In the genomic region with DNA sequence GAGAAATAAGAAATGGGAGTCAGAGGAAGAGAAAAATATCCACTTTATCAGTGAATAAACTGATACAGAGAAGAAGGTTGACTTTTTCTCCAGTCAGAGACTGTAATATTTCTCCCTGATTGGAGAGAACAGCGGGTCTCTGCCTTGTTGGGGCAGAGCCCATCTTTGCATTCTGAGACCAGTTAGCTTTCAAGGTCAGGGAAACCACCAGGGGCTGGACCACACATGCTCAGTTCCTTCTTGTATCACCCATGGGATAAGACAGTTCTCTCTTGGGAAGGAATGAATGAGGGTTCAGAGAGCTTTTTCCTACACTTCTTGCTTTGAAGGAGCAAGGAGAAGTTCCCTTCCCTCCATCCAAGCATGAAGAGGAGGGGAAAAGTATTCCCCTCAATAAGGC, we compare ENCODE assay signal across 18 cellular contexts. TPM values are rescaled to one million over a fixed set of nuclear protein-coding genes. Genes with fewer than 3 reads are reported as not detected.
DNase-seq lines count a peak whose midpoint lies in the region; ATAC-seq and TF ChIP-seq lines count a peak whose summit lies in the region.
"Had no signal": no experiment of that assay in that cellular context is flagged by ENCODE, and none has a peak within 500 bp of the region (broad histone marks: within the 10 kb centered on the region; RNA-seq: fewer than 3 reads in every experiment).

No MANE protein-coding gene starts in this region.

- H3K9me3 ChIP-seq in breast epithelium = no peaks in the 10 kb centered on the region
- H3K9me3 ChIP-seq: A549, HAP-1, SJCRH30 had no signal

- POLR2A ChIA-PET in MCF 10A (lab: Yijun Ruan, JAX) (interaction anchor here (1.2 to 2.5 kb wide), 2 partner anchors 10 to 12 kb away, joined by 3 to 8 read pairs; a partner anchor contains a TSS), WTC11 (lab: Charles Lee) (no interaction called here)

- no peak overlapping the region for H3K4me3 ChIP-seq in breast epithelium
- H3K4me3 ChIP-seq: A549, HAP-1, SJCRH30 had no signal

- no peaks in the 10 kb centered on the region for H3K4me1 ChIP-seq in breast epithelium
- H3K4me1 ChIP-seq: A549, HAP-1 had no signal

- TSS peak; percentile 19 for BruUV-seq in MCF 10A (replicated peaks; lab: Mats Ljungman, UMichigan)

- intact Hi-C loops in MCF 10A (cut with micrococcal nuclease) = no loop called here
- intact Hi-C loops in breast epithelium (cut with DNase I; ENCODE audit: low total_unique reads) = no loop called here

- peaks cover 12% of the 10 kb centered on the region for H3K36me3 ChIP-seq in breast epithelium

- H3K27me3 ChIP-seq in breast epithelium = no peaks in the 10 kb centered on the region
- H3K27me3 ChIP-seq: SJCRH30 had no signal

- no peak overlapping the region for H3K27ac Mint-ChIP-seq in MCF 10A (ENCODE audit: low read depth, unreplicated experiment)
- H3K27ac Mint-ChIP-seq in WTC11 = 0 out of 2 replicates have a peak overlapping the region, but pooled peaks have one; percentile 64
- peak overlapping the region; percentile 47 for H3K27ac Mint-ChIP-seq in central memory CD8-positive, alpha-beta T cell (ENCODE audit: low read depth)
- H3K27ac Mint-ChIP-seq: CD14-positive monocyte had no signal

- CTCF ChIA-PET in MCF 10A (lab: Yijun Ruan, JAX) = no interaction called here
- CTCF ChIA-PET in WTC11 (lab: Charles Lee) = no interaction called here

- DNase-seq in MCF 10A (ENCODE audit: unreplicated experiment) = no peak
- DNase-seq in breast epithelium (ENCODE audit: low spot score in 2 of 2) = no peak
- no peak for DNase-seq in WTC11 (ENCODE audit: low spot score)
- no peak for DNase-seq in central memory CD8-positive, alpha-beta T cell (ENCODE audit: low spot score in 2 of 2)
- DNase-seq in NCI-H1694 treated with DMSO at 0.1 percent for 48 hours (lab: John Stamatoyannopoulos, UW) = no peak
- no peak for DNase-seq in stimulated activated naive CD4-positive, alpha-beta T cell treated with Interleukin-2 at 50 U/mL for 16 hours (lab: John Stamatoyannopoulos, UW)
- DNase-seq in mucosa of gallbladder (ENCODE audit: low spot score) = no peak
- DNase-seq in NCI-H526 treated with DMSO at 0.1 percent for 48 hours (lab: John Stamatoyannopoulos, UW) = no peak
- DNase-seq: Calu3; DMS53; NCI-H1417; NCI-H1930; NK-92 treated with Interleukin-12 subunit alpha and Interleukin-12 subunit beta, amount 100 ng/mL, for 24 hours; SJCRH30 had no signal

- no peaks in the 10 kb centered on the region for H3K9me3 Mint-ChIP-seq in MCF 10A (ENCODE audit: unreplicated experiment)
- H3K9me3 Mint-ChIP-seq in WTC11 = no peaks in the 10 kb centered on the region
- H3K9me3 Mint-ChIP-seq in central memory CD8-positive, alpha-beta T cell = no peaks in the 10 kb centered on the region
- H3K9me3 Mint-ChIP-seq: CD14-positive monocyte had no signal

- no peaks in the 10 kb centered on the region for H3K27me3 Mint-ChIP-seq in MCF 10A (ENCODE audit: insufficient read depth, unreplicated experiment)
- H3K27me3 Mint-ChIP-seq in WTC11 (ENCODE audit: low read depth) = no peaks in the 10 kb centered on the region
- H3K27me3 Mint-ChIP-seq in central memory CD8-positive, alpha-beta T cell = no peaks in the 10 kb centered on the region

- no peak for ATAC-seq in WTC11
- ATAC-seq in central memory CD8-positive, alpha-beta T cell (replicated peaks; ENCODE audit: extremely low read depth, poor library complexity, severe bottlenecking) = no peak

- no peak overlapping the region for H3K27ac ChIP-seq in breast epithelium
- H3K27ac ChIP-seq: A549, RWPE1, SJCRH30 had no signal

- H3K4me3 Mint-ChIP-seq in MCF 10A (ENCODE audit: unreplicated experiment) (no peak overlapping the region), WTC11 (no peak overlapping the region)
- no peak overlapping the region for H3K4me3 Mint-ChIP-seq in central memory CD8-positive, alpha-beta T cell
- H3K4me3 Mint-ChIP-seq: CD14-positive monocyte had no signal

- H3K36me3 Mint-ChIP-seq in MCF 10A (ENCODE audit: insufficient read depth, unreplicated experiment) (peaks cover 63% of the 10 kb centered on the region), WTC11 (no peaks in the 10 kb centered on the region)
- H3K36me3 Mint-ChIP-seq in central memory CD8-positive, alpha-beta T cell (ENCODE audit: insufficient read depth) = peaks cover 42% of the 10 kb centered on the region

- TF ChIP-seq POLR2A in breast epithelium (IDR thresholded peaks at IDR 0.05) = no peak

- TF ChIP-seq CTCF in MCF 10A (IDR thresholded peaks at IDR 0.05; ENCODE audit: unreplicated experiment) (no peak), breast epithelium (IDR thresholded peaks at IDR 0.05) (no peak), WTC11 (IDR thresholded peaks at IDR 0.05) (no peak)

- H3K4me1 Mint-ChIP-seq in MCF 10A (ENCODE audit: insufficient read depth, unreplicated experiment) (no peaks in the 10 kb centered on the region), WTC11 (no peaks in the 10 kb centered on the region)
- H3K4me1 Mint-ChIP-seq in central memory CD8-positive, alpha-beta T cell = no peaks in the 10 kb centered on the region

TF ChIP-seq in WTC11, 78 proteins besides CTCF, POLR2A, EP300 and RAD21:
- TF ChIP-seq NFATC4 (CRISPR knock-in tag; IDR thresholded peaks at IDR 0.05) = no peak
- TF ChIP-seq ZNF416 (CRISPR knock-in tag; IDR thresholded peaks at IDR 0.05) = no peak
- TF ChIP-seq RELA (CRISPR knock-in tag; IDR thresholded peaks at IDR 0.05; ENCODE audit: borderline replicate concordance) = no peak
- TF ChIP-seq, protein P1, sequence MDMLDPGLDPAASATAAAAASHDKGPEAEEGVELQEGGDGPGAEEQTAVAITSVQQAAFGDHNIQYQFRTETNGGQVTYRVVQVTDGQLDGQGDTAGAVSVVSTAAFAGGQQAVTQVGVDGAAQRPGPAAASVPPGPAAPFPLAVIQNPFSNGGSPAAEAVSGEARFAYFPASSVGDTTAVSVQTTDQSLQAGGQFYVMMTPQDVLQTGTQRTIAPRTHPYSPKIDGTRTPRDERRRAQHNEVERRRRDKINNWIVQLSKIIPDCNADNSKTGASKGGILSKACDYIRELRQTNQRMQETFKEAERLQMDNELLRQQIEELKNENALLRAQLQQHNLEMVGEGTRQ (CRISPR knock-in tag; IDR thresholded peaks at IDR 0.05) = no peak
- TF ChIP-seq, protein P2, sequence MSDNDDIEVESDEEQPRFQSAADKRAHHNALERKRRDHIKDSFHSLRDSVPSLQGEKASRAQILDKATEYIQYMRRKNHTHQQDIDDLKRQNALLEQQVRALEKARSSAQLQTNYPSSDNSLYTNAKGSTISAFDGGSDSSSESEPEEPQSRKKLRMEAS (CRISPR knock-in tag; IDR thresholded peaks at IDR 0.05) = no peak
- TF ChIP-seq ZNF317 (CRISPR knock-in tag; IDR thresholded peaks at IDR 0.05; ENCODE audit: borderline replicate concordance, low read depth) = no peak
- TF ChIP-seq SP1 (CRISPR knock-in tag; conservative IDR thresholded peaks at IDR 0.05) = no peak
- no peak for TF ChIP-seq SMAD4 (CRISPR knock-in tag; IDR thresholded peaks at IDR 0.05)
- no peak for TF ChIP-seq ZNF263 (CRISPR knock-in tag; IDR thresholded peaks at IDR 0.05; ENCODE audit: low read depth)

RNA-seq across cellular contexts. Expression of a gene that starts 12.2 kb away (rescaled TPM):
- total RNA-seq in MCF 10A (2022) (5.5 and 5.9 TPM in 2 replicates), breast epithelium (10 to 100 TPM in 2 of 3 donors, 1 to 10 TPM in 1; 8.9 to 38.7 (median 10.2) TPM), WTC11 (2021) (3.5 to 4.8 TPM (median 4.0 TPM) in 3 replicates), mucosa of gallbladder (5.8 TPM)

RNA-seq across cellular contexts. Expression of a gene that starts 12.4 kb away (rescaled TPM):
- 14.5 and 14.8 TPM in 2 replicates for total RNA-seq in MCF 10A (2022)
- total RNA-seq in breast epithelium = 10 to 100 TPM; 35.7 to 64.2 (median 36.5) TPM
- 11.0 to 12.6 TPM (median 12.5 TPM) in 3 replicates for total RNA-seq in WTC11 (2021)
- 22.4 TPM for total RNA-seq in mucosa of gallbladder
